ENCODE assay signal across 11 cellular contexts in the genomic region with DNA sequence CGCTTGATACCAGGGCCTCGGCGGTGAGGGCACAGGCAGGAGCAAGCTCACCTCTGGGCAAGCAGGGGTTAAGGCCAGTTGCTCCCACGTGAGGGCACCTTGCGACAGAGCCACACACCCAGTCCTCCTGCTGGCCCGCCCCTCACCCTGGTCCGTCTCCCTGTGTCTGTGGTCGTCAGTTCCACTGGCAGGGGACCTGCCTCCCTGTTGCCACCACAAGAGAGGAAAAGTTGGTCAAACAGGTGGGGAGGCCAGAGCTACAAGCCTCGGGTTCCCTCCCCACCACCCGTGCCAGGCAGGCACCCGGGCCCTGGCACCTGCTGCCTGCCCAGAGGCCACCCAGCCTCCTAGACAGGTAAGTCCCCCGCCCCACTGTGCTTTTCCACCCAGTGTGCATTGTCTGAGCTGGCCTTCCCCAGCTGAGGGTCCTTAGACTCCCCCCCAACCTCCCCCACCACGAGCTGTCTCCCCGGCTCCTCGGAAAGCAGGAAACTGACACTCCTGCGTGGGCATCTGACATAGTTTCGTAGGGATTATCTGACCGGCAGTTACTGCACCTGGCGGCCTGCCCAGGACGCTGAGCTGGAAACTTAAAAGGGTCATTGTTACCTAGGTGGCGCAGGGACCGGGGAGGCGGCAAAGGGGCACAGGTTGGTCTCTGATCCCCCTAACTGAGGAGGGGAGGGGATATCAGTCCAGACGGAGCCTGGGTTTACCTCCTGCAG. TPM values are rescaled to one million over a fixed set of nuclear protein-coding genes. Genes with fewer than 3 reads are reported as not detected.
DNase-seq lines count a peak whose midpoint lies in the region; ATAC-seq, FAIRE-seq and TF ChIP-seq lines count a peak whose summit lies in the region.
"Had no signal": no experiment of that assay in that cellular context is flagged by ENCODE, and none has a peak within 500 bp of the region (broad histone marks: within the 10 kb centered on the region; RNA-seq: fewer than 3 reads in every experiment).

A gene with protein sequence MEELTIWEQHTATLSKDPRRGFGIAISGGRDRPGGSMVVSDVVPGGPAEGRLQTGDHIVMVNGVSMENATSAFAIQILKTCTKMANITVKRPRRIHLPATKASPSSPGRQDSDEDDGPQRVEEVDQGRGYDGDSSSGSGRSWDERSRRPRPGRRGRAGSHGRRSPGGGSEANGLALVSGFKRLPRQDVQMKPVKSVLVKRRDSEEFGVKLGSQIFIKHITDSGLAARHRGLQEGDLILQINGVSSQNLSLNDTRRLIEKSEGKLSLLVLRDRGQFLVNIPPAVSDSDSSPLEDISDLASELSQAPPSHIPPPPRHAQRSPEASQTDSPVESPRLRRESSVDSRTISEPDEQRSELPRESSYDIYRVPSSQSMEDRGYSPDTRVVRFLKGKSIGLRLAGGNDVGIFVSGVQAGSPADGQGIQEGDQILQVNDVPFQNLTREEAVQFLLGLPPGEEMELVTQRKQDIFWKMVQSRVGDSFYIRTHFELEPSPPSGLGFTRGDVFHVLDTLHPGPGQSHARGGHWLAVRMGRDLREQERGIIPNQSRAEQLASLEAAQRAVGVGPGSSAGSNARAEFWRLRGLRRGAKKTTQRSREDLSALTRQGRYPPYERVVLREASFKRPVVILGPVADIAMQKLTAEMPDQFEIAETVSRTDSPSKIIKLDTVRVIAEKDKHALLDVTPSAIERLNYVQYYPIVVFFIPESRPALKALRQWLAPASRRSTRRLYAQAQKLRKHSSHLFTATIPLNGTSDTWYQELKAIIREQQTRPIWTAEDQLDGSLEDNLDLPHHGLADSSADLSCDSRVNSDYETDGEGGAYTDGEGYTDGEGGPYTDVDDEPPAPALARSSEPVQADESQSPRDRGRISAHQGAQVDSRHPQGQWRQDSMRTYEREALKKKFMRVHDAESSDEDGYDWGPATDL (plus strand): TSS at position 178 of the 725 bp plus-strand sequence. CDS start 20,049 bp downstream, outside the sequence.

- H3K9ac ChIP-seq in astrocyte (ENCODE audit: low read length), result no peak within 1 kb of the TSS

- H3K79me2 ChIP-seq in astrocyte (ENCODE audit: insufficient read depth, low read length), result no peaks in the 10 kb centered on the region

- H4K20me1 ChIP-seq in astrocyte (ENCODE audit: insufficient read depth, low read length), result no peaks in the 10 kb centered on the region

- H3K9me3 Mint-ChIP-seq in astrocyte (ENCODE audit: unreplicated experiment), result no peaks in the 10 kb centered on the region

- peaks cover 10% of the 10 kb centered on the region for H3K4me1 ChIP-seq in astrocyte (ENCODE audit: insufficient read depth, low read length)

- H3K27ac ChIP-seq in C4-2B (peak within 1 kb of the TSS; percentile 77), astrocyte (ENCODE audit: low read depth, low read length) (no peak within 1 kb of the TSS)
- H3K27ac ChIP-seq: heart right ventricle had no signal

- no peak for ATAC-seq in GM19023 (IDR thresholded peaks at IDR 0.05; ENCODE audit: unreplicated experiment)

- DNase-seq in HT-29 (ENCODE audit: low spot score), result peak; percentile 87
- DNase-seq in astrocyte (ENCODE audit: low read depth), result peak; percentile 20
- DNase-seq in mucosa of gallbladder (ENCODE audit: low spot score), result peak; percentile 69
- no peak for DNase-seq in SHP77 treated with DMSO at 0.1 percent for 48 hours (lab: John Stamatoyannopoulos, UW)
- no peak for DNase-seq in NK-92 (lab: John Stamatoyannopoulos, UW; ENCODE audit: unreplicated experiment)
- DNase-seq in OCI-M1 (lab: John Stamatoyannopoulos, UW), result no peak
- DNase-seq: activated CD4-positive, alpha-beta T cell treated with anti-CD3 and anti-CD28 coated beads, Interleukin-2, amount 50 U/mL, for 48 hours; NCI-H748 treated with DMSO at 0.1 percent for 48 hours had no signal

- no peak for FAIRE-seq in astrocyte (lab: Jason Lieb, UNC)

- H3K4me3 ChIP-seq in astrocyte (ENCODE audit: insufficient read depth, low read depth, low read length), result no peak within 1 kb of the TSS
- H3K4me3 ChIP-seq: heart right ventricle had no signal

- peaks cover 14% of the 10 kb centered on the region for H3K27me3 Mint-ChIP-seq in astrocyte (ENCODE audit: low read depth, unreplicated experiment)

- H2AFZ ChIP-seq in astrocyte (ENCODE audit: low read depth, low read length), result no peak within 1 kb of the TSS

- H3K9me3 ChIP-seq in astrocyte (ENCODE audit: insufficient read depth, low read depth, low read length), result no peaks in the 10 kb centered on the region
- H3K9me3 ChIP-seq: heart right ventricle had no signal

- peak within 1 kb of the TSS; percentile 50 for H3K4me2 ChIP-seq in astrocyte (ENCODE audit: low read length)

- H3K27me3 ChIP-seq in astrocyte (ENCODE audit: insufficient read depth, low read length), result peaks cover 4% of the 10 kb centered on the region

- no peaks in the 10 kb centered on the region for H3K4me1 Mint-ChIP-seq in astrocyte (ENCODE audit: low read depth, unreplicated experiment)

- H3K36me3 ChIP-seq in astrocyte (ENCODE audit: insufficient read depth, low read length), result no peaks in the 10 kb centered on the region
- H3K36me3 ChIP-seq: heart right ventricle had no signal

- no peak for TF ChIP-seq CTCF in C4-2B (conservative IDR thresholded peaks at IDR 0.05)
- TF ChIP-seq CTCF in astrocyte (IDR thresholded peaks at IDR 0.05; ENCODE audit: insufficient read depth, low read depth, low read length), result no peak

- H3K36me3 Mint-ChIP-seq in astrocyte (ENCODE audit: low read depth, unreplicated experiment), result no peaks in the 10 kb centered on the region

- H3K27ac Mint-ChIP-seq in astrocyte (ENCODE audit: unreplicated experiment), result no peak within 1 kb of the TSS

- no peak within 1 kb of the TSS for H3K4me3 Mint-ChIP-seq in astrocyte (ENCODE audit: unreplicated experiment)

RNA-seq across cellular contexts. Expression of the gene that starts here (rescaled TPM):
- 127 and 139 TPM in 2 replicates for total RNA-seq in HT-29 (2014; rRNA removed; shearing (Covaris generic))
- total RNA-seq in astrocyte (0.58 and 2.0 TPM in 2 replicates), mucosa of gallbladder (141 TPM)

Comparison
In these comparisons a context has a peak if more than half of its experiments do, and no peak if none do; other contexts are left out.
1. RNA of the gene that starts here (total RNA-seq): 141 TPM in mucosa of gallbladder (single experiment) and 127 to 139 TPM in HT-29; 0.58 to 2.0 TPM in astrocyte; every median in the first group is over 10 times any median in the second.
2. DNase-seq: peak in HT-29 (single experiment), astrocyte (single experiment) and mucosa of gallbladder (single experiment); none in SHP77 treated with DMSO at 0.1 percent for 48 hours (single experiment), NK-92 (single experiment) and OCI-M1 (single experiment).